ENCODE assay signal across 12 cellular contexts in genomic region chr1:205665216-205665757, GRCh38. TPM values are rescaled to one million over a fixed set of nuclear protein-coding genes. Genes with fewer than 3 reads are reported as not detected.
DNase-seq lines count a peak whose midpoint lies in the region; ATAC-seq and TF ChIP-seq lines count a peak whose summit lies in the region.
"Had no signal": no experiment of that assay in that cellular context is flagged by ENCODE, and none has a peak within 500 bp of the region (broad histone marks: within the 10 kb centered on the region; RNA-seq: fewer than 3 reads in every experiment).

No MANE protein-coding gene starts in this region.

- no peaks in the 10 kb centered on the region for H3K9me2 ChIP-seq in GM23338 (ENCODE audit: insufficient read depth)

- H3K4me1 ChIP-seq in GM23338 (ENCODE audit: insufficient read depth), result peaks cover 23% of the 10 kb centered on the region
- H3K4me1 ChIP-seq in spleen, result peaks cover 27 to 100% (median 82%) of the 10 kb centered on the region in 6 donors

- intact Hi-C loops in dorsolateral prefrontal cortex (cut with DNase I) (loop anchor here in 1 of 2 donors (10.0 kb wide), 1 partner anchor 310 kb away; no protein-coding TSS in a partner anchor), spleen (cut with DNase I; ENCODE audit: low total_unique reads) (no loop called here)

- in situ Hi-C loops in brain microvascular endothelial cell (cut with HindIII; ENCODE audit: low pct_ligation_motif_present, low sequenced_read_pairs), result loop anchor here (10.0 kb wide), 1 partner anchor 50 kb away; no protein-coding TSS in a partner anchor

- H3K27me3 ChIP-seq in GM23338 (ENCODE audit: insufficient read depth) (no peaks in the 10 kb centered on the region), dorsolateral prefrontal cortex (no peaks in the 10 kb centered on the region), spleen (replicated peaks in 1 of 7) (peaks cover 0 to 8% (median 0%) of the 10 kb centered on the region in 7 donors), brain microvascular endothelial cell (replicated peaks) (no peaks in the 10 kb centered on the region)

- no peak overlapping the region for H2AFZ ChIP-seq in GM23338

- peaks cover 63% of the 10 kb centered on the region for H3K4me1 Mint-ChIP-seq in GM23338
- peaks cover 0 to 43% (median 3%) of the 10 kb centered on the region in 4 donors for H3K4me1 Mint-ChIP-seq in naive thymus-derived CD8-positive, alpha-beta T cell

- no peaks in the 10 kb centered on the region for H3K36me3 ChIP-seq in GM23338 (ENCODE audit: insufficient read depth)
- H3K36me3 ChIP-seq in spleen, result peaks cover 0 to 40% (median 9%) of the 10 kb centered on the region in 6 donors
- no peaks in the 10 kb centered on the region for H3K36me3 ChIP-seq in brain microvascular endothelial cell (replicated peaks)

- POLR2A ChIA-PET in naive thymus-derived CD8-positive, alpha-beta T cell (lab: Charles Lee), result no interaction called here

- H3K27ac Mint-ChIP-seq in GM23338, result peak overlapping the region; percentile 60; the same call in 1 of the 2 replicates
- H3K27ac Mint-ChIP-seq in naive thymus-derived CD8-positive, alpha-beta T cell, result peak overlapping the region in 2 of 10 donors; percentile 48 to 90
- H3K27ac Mint-ChIP-seq: activated naive CD8-positive, alpha-beta T cell treated with anti-CD3 and anti-CD28 coated beads for 36 hours; T-cell had no signal

- H3K4me3 ChIP-seq in GM23338, result no peak overlapping the region
- H3K4me3 ChIP-seq in dorsolateral prefrontal cortex, result peak overlapping the region in 1 of 59 donors; percentile 6
- H3K4me3 ChIP-seq in spleen, result peak overlapping the region in 1 of 8 donors; percentile 31
- H3K4me3 ChIP-seq in brain microvascular endothelial cell (ENCODE audit: low read depth, low read length), result no peak overlapping the region

- no peak for TF ChIP-seq CTCF in GM23338 (conservative IDR thresholded peaks at IDR 0.05; ENCODE audit: low read depth in 2 of 2)
- no peak for TF ChIP-seq CTCF in dorsolateral prefrontal cortex (IDR thresholded peaks at IDR 0.05 in 54 of 56, conservative IDR thresholded peaks at IDR 0.05 in 2 of 56; ENCODE audit: low read depth in 1 of 56, partially characterized antibody in 56 of 56)
- TF ChIP-seq CTCF in spleen (IDR thresholded peaks at IDR 0.05 in 8 of 11, conservative IDR thresholded peaks at IDR 0.05 in 3 of 11), result no peak
- no peak for TF ChIP-seq CTCF in brain microvascular endothelial cell (IDR thresholded peaks at IDR 0.05; ENCODE audit: low read depth, low read length, missing control alignments)

- H4K20me1 ChIP-seq in GM23338 (replicated peaks; ENCODE audit: insufficient read depth), result no peaks in the 10 kb centered on the region; the same call in 1 of the 2 replicates

- H3K27me3 Mint-ChIP-seq in GM23338 (ENCODE audit: insufficient read depth, low read depth, poor library complexity), result peaks cover 21% of the 10 kb centered on the region
- H3K27me3 Mint-ChIP-seq in naive thymus-derived CD8-positive, alpha-beta T cell, result peaks cover 2 to 19% (median 13%) of the 10 kb centered on the region in 5 donors

- peaks cover 6% of the 10 kb centered on the region; the same call in 2 of the 3 replicates for H3K36me3 Mint-ChIP-seq in GM23338 (ENCODE audit: low read depth)
- no peaks in the 10 kb centered on the region for H3K36me3 Mint-ChIP-seq in naive thymus-derived CD8-positive, alpha-beta T cell
- H3K36me3 Mint-ChIP-seq: activated naive CD8-positive, alpha-beta T cell treated with anti-CD3 and anti-CD28 coated beads for 36 hours; T-cell had no signal

- H3K27ac ChIP-seq in GM23338 (ENCODE audit: low read depth) (no peak overlapping the region), dorsolateral prefrontal cortex (peak overlapping the region in 52 of 59 donors; percentile 1 to 100 (median 72)), spleen (peak overlapping the region in 7 of 8 donors; percentile 21 to 82 (median 76)), brain microvascular endothelial cell (no peak overlapping the region)

- H3K9me3 ChIP-seq in spleen, result no peaks in the 10 kb centered on the region

- peak overlapping the region; percentile 38; the same call in 1 of the 2 replicates for H3K4me2 ChIP-seq in GM23338

- no peak for TF ChIP-seq POLR2A in spleen (IDR thresholded peaks at IDR 0.05)

- ATAC-seq in GM23338, result no peak
- no peak for ATAC-seq in naive thymus-derived CD8-positive, alpha-beta T cell
- ATAC-seq: T-cell had no signal

- 22 to 34% (median 23%) methylated on average over 3 to 4 of the region's 4 CpGs for WGBS in spleen, 5 donors

- H3K79me2 ChIP-seq in GM23338 (replicated peaks; ENCODE audit: insufficient read depth), result peaks cover 21% of the 10 kb centered on the region

- DNase-seq in GM23338 (ENCODE audit: low spot score) (no peak), NCI-H2107 (lab: John Stamatoyannopoulos, UW) (peak; percentile 82), dorsolateral prefrontal cortex (no peak), spleen (no peak), brain microvascular endothelial cell (no peak), C1 segment of cervical spinal cord (lab: John Stamatoyannopoulos, UW) (no peak)
- no peak for DNase-seq in naive thymus-derived CD8-positive, alpha-beta T cell
- DNase-seq: activated naive CD8-positive, alpha-beta T cell treated with anti-CD3 and anti-CD28 coated beads for 36 hours; glutamatergic neuron; midbrain; NCI-H510A treated with DMSO at 0.1 percent for 48 hours; T-cell had no signal

- H3K4me3 Mint-ChIP-seq in GM23338, result no peak overlapping the region
- peak overlapping the region in 1 of 10 donors; percentile 24 for H3K4me3 Mint-ChIP-seq in naive thymus-derived CD8-positive, alpha-beta T cell
- H3K4me3 Mint-ChIP-seq: activated naive CD8-positive, alpha-beta T cell treated with anti-CD3 and anti-CD28 coated beads for 36 hours; T-cell had no signal

- no peaks in the 10 kb centered on the region for H3K9me3 Mint-ChIP-seq in GM23338
- H3K9me3 Mint-ChIP-seq in naive thymus-derived CD8-positive, alpha-beta T cell, result no peaks in the 10 kb centered on the region
- H3K9me3 Mint-ChIP-seq: activated naive CD8-positive, alpha-beta T cell treated with anti-CD3 and anti-CD28 coated beads for 36 hours; T-cell had no signal

- 0 out of 2 replicates have a peak, but pooled peaks cover 5% of the 10 kb centered on the region for H3F3A ChIP-seq in GM23338 (replicated peaks; ENCODE audit: low read depth)

TF ChIP-seq in GM23338, 12 proteins besides CTCF, POLR2A, EP300 and RAD21:
- no peak for TF ChIP-seq EZH2phosphoT487 (IDR thresholded peaks at IDR 0.05; ENCODE audit: unreplicated experiment)
TF ChIP-seq in GM23338: peak in this region for 0.

RNA-seq across cellular contexts. Expression of gene SLC45A3, which starts 15.0 kb away (rescaled TPM):
- total RNA-seq in GM23338 (2014; rRNA removed; shearing (Covaris generic)), result 14.4 and 16.0 TPM in 2 replicates
- polyA plus RNA-seq in GM23338 (2016; fragmentation: Nextera tagmentation; extraction: Ambion mirVana) (4.6 and 4.7 TPM in 2 replicates), spleen (10 to 100 TPM; 16.8 to 41.5 (median 36.0) TPM)
- total RNA-seq in dorsolateral prefrontal cortex (10 to 100 TPM in 88 of 120 experiments, 1 to 10 TPM in 32; 2.2 to 82.8 (median 15.0) TPM), spleen (10 to 100 TPM; 22.8 to 43.7 (median 30.4) TPM)
- under 1 TPM; 0.25 to 0.36 TPM for total RNA-seq in naive thymus-derived CD8-positive, alpha-beta T cell
- not detected for polyA plus RNA-seq in naive thymus-derived CD8-positive, alpha-beta T cell

RNA-seq across cellular contexts. Expression of gene ELK4, which starts 33.5 kb away (rescaled TPM):
- total RNA-seq in GM23338 (2014; rRNA removed; shearing (Covaris generic)), result 19.1 and 19.7 TPM in 2 replicates
- polyA plus RNA-seq in GM23338 (2016; fragmentation: Nextera tagmentation; extraction: Ambion mirVana) (5.1 and 5.2 TPM in 2 replicates), spleen (10 to 100 TPM in 1 of 3 donors, 1 to 10 TPM in 2; 8.5 to 12.5 (median 9.8) TPM)
- total RNA-seq in dorsolateral prefrontal cortex (10 to 100 TPM; 27.6 to 72.4 (median 41.6) TPM), spleen (100 to 1,000 TPM in 4 of 7 donors, 10 to 100 TPM in 3; 50.9 to 109 (median 102) TPM)
- 100 to 1,000 TPM; 194 to 204 TPM for total RNA-seq in naive thymus-derived CD8-positive, alpha-beta T cell
- polyA plus RNA-seq in naive thymus-derived CD8-positive, alpha-beta T cell, result 1 to 10 TPM; 4.5 to 8.3 (median 5.8) TPM

Comparison
In these comparisons a context has a peak if more than half of its experiments do, and no peak if none do; other contexts are left out.
1. H3K27ac ChIP-seq: peak in dorsolateral prefrontal cortex (52 of 59) and spleen (7 of 8); none in GM23338 (single experiment) and brain microvascular endothelial cell (single experiment).